In genomic region chr19:18099623-18099995, GRCh38 we compare ENCODE assay signal across 1 cellular context.
TF ChIP-seq lines count a peak whose summit lies in the region.

No MANE protein-coding gene starts in this region.

TF ChIP-seq in K562, 482 proteins besides CTCF, POLR2A, EP300 and RAD21 (continued from another document):
- TF ChIP-seq KLF6 (CRISPR knock-in tag; IDR thresholded peaks at IDR 0.05; ENCODE audit: borderline replicate concordance) (no peak), ZNF324 (CRISPR knock-in tag; IDR thresholded peaks at IDR 0.05) (no peak), ZNF24 (IDR thresholded peaks at IDR 0.05) (no peak), ZNF764 (CRISPR knock-in tag; IDR thresholded peaks at IDR 0.05; ENCODE audit: low read depth) (no peak), SMARCB1 (IDR thresholded peaks at IDR 0.05; ENCODE audit: insufficient read length, low read depth) (no peak), ZBTB12 (CRISPR knock-in tag; IDR thresholded peaks at IDR 0.05) (no peak), MCM7 (IDR thresholded peaks at IDR 0.05) (no peak), RCOR1 (IDR thresholded peaks at IDR 0.05; ENCODE audit: borderline replicate concordance in 1 of 2, low read depth in 2 of 2, low read length in 2 of 2) (0 out of 4 replicates have a peak, but pooled peaks of 1 of the 2 experiments have one; percentile 23), RBM17 (IDR thresholded peaks at IDR 0.05; ENCODE audit: borderline replicate concordance, low read depth, low read length) (no peak), MAZ (CRISPR knock-in tag; conservative IDR thresholded peaks at IDR 0.05 in 1 of 2, IDR thresholded peaks at IDR 0.05 in 1 of 2) (no peak), U2AF2 (optimal IDR thresholded peaks at IDR 0.05; ENCODE audit: low read depth, low read length) (no peak), NR1H2 (CRISPR knock-in tag; IDR thresholded peaks at IDR 0.05) (no peak), CTBP1 (IDR thresholded peaks at IDR 0.05; ENCODE audit: borderline replicate concordance) (no peak)
TF ChIP-seq in K562: peak in this region for 11.
